10 cellular contexts compared by ENCODE assay signal in the genomic region with DNA sequence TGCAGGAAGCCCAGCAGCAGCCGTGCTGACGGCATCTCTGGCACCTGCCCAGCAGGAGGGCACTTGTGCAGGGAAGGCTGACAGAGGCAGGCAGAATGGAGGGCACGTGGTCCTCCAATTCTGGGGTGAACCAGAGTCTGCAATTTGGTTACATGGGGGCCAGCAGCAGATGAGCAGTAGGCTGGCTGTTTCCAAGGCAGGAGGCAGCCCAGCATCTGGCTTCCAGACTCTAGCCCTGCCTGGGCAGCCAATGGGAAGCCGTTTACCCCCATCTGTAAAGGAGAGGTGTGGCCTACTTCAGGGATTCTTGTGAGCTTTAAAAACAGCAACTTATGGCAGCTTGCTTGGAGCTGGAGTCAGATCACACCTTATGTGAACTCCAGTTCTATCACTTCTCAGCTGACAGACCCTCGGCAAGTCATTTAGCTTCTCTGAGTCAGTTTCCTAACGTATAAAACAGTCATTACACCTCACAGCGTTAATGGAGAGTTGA. TPM values are rescaled to one million over a fixed set of nuclear protein-coding genes. Genes with fewer than 3 reads are reported as not detected.
A peak's percentile ranks its signal among the peaks of the same experiment; 100 is the strongest.
DNase-seq lines count a peak whose midpoint lies in the region; ATAC-seq and TF ChIP-seq lines count a peak whose summit lies in the region.
"Had no signal": no experiment of that assay in that cellular context is flagged by ENCODE, and none has a peak within 500 bp of the region (broad histone marks: within the 10 kb centered on the region; RNA-seq: fewer than 3 reads in every experiment).

No MANE protein-coding gene starts in this region.

- peak overlapping the region; percentile 84 for H3K27ac Mint-ChIP-seq in chondrocyte (ENCODE audit: unreplicated experiment)
- H3K27ac Mint-ChIP-seq: activated CD4-positive, alpha-beta T cell treated with anti-CD3 and anti-CD28 coated beads, Interleukin-2, amount 10 ng/mL, durations not matched to agents 24 days and 14 days had no signal

- H3K27me3 Mint-ChIP-seq in chondrocyte (ENCODE audit: low read depth), result no peaks in the 10 kb centered on the region
- H3K27me3 Mint-ChIP-seq: activated CD4-positive, alpha-beta T cell treated with anti-CD3 and anti-CD28 coated beads, Interleukin-2, amount 10 ng/mL, durations not matched to agents 24 days and 14 days had no signal

- H3K36me3 Mint-ChIP-seq in chondrocyte (ENCODE audit: low read depth), result peaks cover 23% of the 10 kb centered on the region

- ATAC-seq in GM18873 (IDR thresholded peaks at IDR 0.05; ENCODE audit: low FRiP score, unreplicated experiment) (no peak), HG02840 (IDR thresholded peaks at IDR 0.05; ENCODE audit: low FRiP score, unreplicated experiment) (no peak)

- H3K9me3 Mint-ChIP-seq in chondrocyte (ENCODE audit: low read depth), result no peaks in the 10 kb centered on the region
- H3K9me3 Mint-ChIP-seq: activated CD4-positive, alpha-beta T cell treated with anti-CD3 and anti-CD28 coated beads, Interleukin-2, amount 10 ng/mL, durations not matched to agents 24 days and 14 days had no signal

- DNase-seq in DMS 273 (lab: John Stamatoyannopoulos, UW; ENCODE audit: unreplicated experiment) (peak; percentile 97), NCI-H2107 (lab: John Stamatoyannopoulos, UW) (peak; percentile 52), chondrocyte (ENCODE audit: low spot score) (no peak), midbrain (lab: John Stamatoyannopoulos, UW) (peak; percentile 39), NCI-H526 (lab: John Stamatoyannopoulos, UW) (no peak), T1000 (lab: John Stamatoyannopoulos, UW) (no peak)
- DNase-seq: activated CD4-positive, alpha-beta T cell treated with anti-CD3 and anti-CD28 coated beads, Interleukin-2, amount 10 ng/mL, durations not matched to agents 24 days and 14 days; stimulated activated CD4-positive, alpha-beta T cell treated with anti-CD3 and anti-CD28 coated beads, Interleukin-4, amount 100 ng/mL, for 1 hour had no signal

- no peak overlapping the region for H3K4me3 Mint-ChIP-seq in chondrocyte (ENCODE audit: unreplicated experiment)
- H3K4me3 Mint-ChIP-seq: activated CD4-positive, alpha-beta T cell treated with anti-CD3 and anti-CD28 coated beads, Interleukin-2, amount 10 ng/mL, durations not matched to agents 24 days and 14 days had no signal

- TF ChIP-seq CTCF in chondrocyte (IDR thresholded peaks at IDR 0.05), result no peak

- peaks cover 23% of the 10 kb centered on the region for H3K4me1 Mint-ChIP-seq in chondrocyte (ENCODE audit: low read depth)
- H3K4me1 Mint-ChIP-seq: activated CD4-positive, alpha-beta T cell treated with anti-CD3 and anti-CD28 coated beads, Interleukin-2, amount 10 ng/mL, durations not matched to agents 24 days and 14 days had no signal

RNA-seq across cellular contexts. Expression of gene RASL10A, which starts 27.9 kb away (rescaled TPM):
- total RNA-seq in chondrocyte, result 0.27 to 1.2 TPM (median 0.31 TPM) in 3 replicates

RNA-seq across cellular contexts. Expression of gene GAS2L1, which starts 36.9 kb away (rescaled TPM):
- total RNA-seq in chondrocyte, result 34.5 to 35.6 TPM (median 34.8 TPM) in 3 replicates

RNA-seq across cellular contexts. Expression of gene AP1B1, which starts 45.0 kb away (rescaled TPM):
- total RNA-seq in chondrocyte, result 42.0 to 55.6 TPM (median 45.7 TPM) in 3 replicates

Comparison
In these comparisons a context has a peak if more than half of its experiments do, and no peak if none do; other contexts are left out.
1. DNase-seq: peak in DMS 273 (single experiment), NCI-H2107 (single experiment) and midbrain (single experiment); none in chondrocyte (single experiment), NCI-H526 (0 of 2) and T1000 (single experiment).